17 cellular contexts compared by ENCODE assay signal in the genomic region with DNA sequence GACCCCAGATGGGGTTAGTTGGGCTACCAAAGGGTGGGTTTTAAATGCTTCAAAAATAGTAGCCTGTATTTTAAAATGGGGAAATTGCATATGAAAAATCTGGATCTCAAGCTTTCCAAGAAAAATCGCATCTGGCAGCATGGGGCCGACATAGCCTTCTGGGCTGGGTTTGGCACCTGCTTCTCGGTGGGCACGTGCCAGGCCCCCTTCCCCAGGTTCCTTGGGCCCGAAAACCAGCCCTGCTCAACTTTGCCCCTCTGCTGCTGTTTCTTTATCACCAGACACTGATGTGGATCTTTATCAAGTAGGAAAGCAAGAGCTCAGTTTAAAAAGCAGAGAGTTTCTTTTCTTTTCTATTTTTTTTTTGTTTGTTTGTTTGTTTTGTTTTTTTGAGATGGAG.
A peak's percentile ranks its signal among the peaks of the same experiment; 100 is the strongest.
DNase-seq lines count a peak whose midpoint lies in the region; TF ChIP-seq lines count a peak whose summit lies in the region.
"Had no signal": no experiment of that assay in that cellular context is flagged by ENCODE, and none has a peak within 500 bp of the region (broad histone marks: within the 10 kb centered on the region; RNA-seq: fewer than 3 reads in every experiment).

No MANE protein-coding gene starts in this region.

- H3K27me3 ChIP-seq in sigmoid colon (no peaks in the 10 kb centered on the region), stomach (no peaks in the 10 kb centered on the region)
- H3K27me3 ChIP-seq: BLaER1 treated with 17β-estradiol and CSF1 and Interleukin-3, amounts not matched to agents 10 nM and 100 nM had no signal

- no peak for TF ChIP-seq CTCF in sigmoid colon (IDR thresholded peaks at IDR 0.05)
- no peak for TF ChIP-seq CTCF in stomach (IDR thresholded peaks at IDR 0.05)

- DNase-seq in activated effector memory CD4-positive, alpha-beta T cell treated with anti-CD3 and anti-CD28 coated beads, Interleukin-2, amount 50 U/mL, for 16 hours: peak; percentile 22
- no peak for DNase-seq in activated effector memory CD4-positive, alpha-beta T cell treated with Interleukin-2 at 50 U/mL for 16 hours
- DNase-seq in mesenteric fat pad (ENCODE audit: low spot score) (peak; percentile 20), sigmoid colon (peak; percentile 27), stomach (no peak), substantia nigra (lab: John Stamatoyannopoulos, UW) (no peak)
- DNase-seq: AML-193; Caco-2; Calu3; CD4-positive, alpha-beta T cell; CD8-positive, alpha-beta T cell; DMS79 treated with DMSO at 0.1 percent for 48 hours; GF-D8 had no signal

- TF ChIP-seq EP300 in sigmoid colon (IDR thresholded peaks at IDR 0.05) (no peak), stomach (IDR thresholded peaks at IDR 0.05) (no peak)

- no peak for TF ChIP-seq POLR2A in sigmoid colon (IDR thresholded peaks at IDR 0.05)
- TF ChIP-seq POLR2A in stomach (IDR thresholded peaks at IDR 0.05): no peak

- no peak overlapping the region for H3K27ac ChIP-seq in sigmoid colon
- H3K27ac ChIP-seq in stomach: no peak overlapping the region
- H3K27ac ChIP-seq in substantia nigra (ENCODE audit: low read depth, low read length, poor library complexity, severe bottlenecking): no peak overlapping the region
- H3K27ac ChIP-seq: 22Rv1; A549; BLaER1 treated with 17β-estradiol and CSF1 and Interleukin-3, amounts not matched to agents 10 nM and 100 nM; C4-2B had no signal

- 72 to 83% methylated on average over 5 of the region's 5 CpGs for WGBS in sigmoid colon, 2 donors
- 71 to 84% (median 73%) methylated on average over 5 of the region's 5 CpGs for WGBS in stomach, 5 donors

- H3K4me3 ChIP-seq in sigmoid colon (no peak overlapping the region), stomach (no peak overlapping the region)
- H3K4me3 ChIP-seq: A549; BLaER1 treated with 17β-estradiol and CSF1 and Interleukin-3, amounts not matched to agents 10 nM and 100 nM had no signal

- H3K36me3 ChIP-seq in sigmoid colon (no peaks in the 10 kb centered on the region), stomach (no peaks in the 10 kb centered on the region)
- H3K36me3 ChIP-seq: BLaER1 treated with 17β-estradiol and CSF1 and Interleukin-3, amounts not matched to agents 10 nM and 100 nM had no signal

- H3K4me1 ChIP-seq in sigmoid colon (no peaks in the 10 kb centered on the region), stomach (no peaks in the 10 kb centered on the region)
- H3K4me1 ChIP-seq: A549; BLaER1 treated with 17β-estradiol and CSF1 and Interleukin-3, amounts not matched to agents 10 nM and 100 nM; Caco-2 had no signal

- intact Hi-C loops in sigmoid colon (cut with DNase I) (no loop called here), stomach (cut with DNase I; ENCODE audit: low total_unique reads) (no loop called here)

- H3K9me3 ChIP-seq in sigmoid colon: no peaks in the 10 kb centered on the region
- no peaks in the 10 kb centered on the region for H3K9me3 ChIP-seq in stomach
- H3K9me3 ChIP-seq: A549; BLaER1 treated with 17β-estradiol and CSF1 and Interleukin-3, amounts not matched to agents 10 nM and 100 nM; Caco-2 had no signal

Comparison
In these comparisons a context has a peak if more than half of its experiments do, and no peak if none do; other contexts are left out.
1. DNase-seq: peak in activated effector memory CD4-positive, alpha-beta T cell treated with anti-CD3 and anti-CD28 coated beads, Interleukin-2, amount 50 U/mL, for 16 hours (single experiment), mesenteric fat pad (single experiment) and sigmoid colon (single experiment); none in activated effector memory CD4-positive, alpha-beta T cell treated with Interleukin-2 at 50 U/mL for 16 hours (single experiment), stomach (single experiment) and substantia nigra (0 of 49).